In genomic region chr1:185448591-185449186, GRCh38 we compare ENCODE assay signal across 15 cellular contexts.
A peak's percentile ranks its signal among the peaks of the same experiment; 100 is the strongest.
DNase-seq lines count a peak whose midpoint lies in the region; ATAC-seq and TF ChIP-seq lines count a peak whose summit lies in the region.
"Had no signal": no experiment of that assay in that cellular context is flagged by ENCODE, and none has a peak within 500 bp of the region (broad histone marks: within the 10 kb centered on the region; RNA-seq: fewer than 3 reads in every experiment).

No MANE protein-coding gene starts in this region.

- TF ChIP-seq CTCF in vagina (IDR thresholded peaks at IDR 0.05) (no peak), coronary artery (IDR thresholded peaks at IDR 0.05) (no peak)

- TF ChIP-seq POLR2A in vagina (IDR thresholded peaks at IDR 0.05), result no peak

- no peak for ATAC-seq in GM21360 (IDR thresholded peaks at IDR 0.05; ENCODE audit: unreplicated experiment)

- intact Hi-C loops in vagina (cut with DNase I), result no loop called here

- H3K36me3 ChIP-seq in SJSA1, result no peaks in the 10 kb centered on the region
- H3K36me3 ChIP-seq in mucosa of rectum (ENCODE audit: control insufficient read depth in 2 of 2, insufficient read depth in 2 of 2, low read length in 2 of 2), result no peaks in the 10 kb centered on the region
- no peaks in the 10 kb centered on the region for H3K36me3 ChIP-seq in vagina

- H3K9me3 ChIP-seq in SJSA1 (replicated peaks) (no peaks in the 10 kb centered on the region), mucosa of rectum (ENCODE audit: control insufficient read depth in 2 of 2, low read length in 2 of 2) (no peaks in the 10 kb centered on the region), vagina (no peaks in the 10 kb centered on the region)
- H3K9me3 ChIP-seq: Caco-2 had no signal

- H3K27ac ChIP-seq in SJSA1 (peak overlapping the region; percentile 43; the same call in 1 of the 2 replicates), mucosa of rectum (ENCODE audit: low read depth in 2 of 2, low read length in 2 of 2) (peak overlapping the region; percentile 35 to 42), vagina (no peak overlapping the region), coronary artery (no peak overlapping the region)
- H3K27ac ChIP-seq: C4-2B had no signal

- H3K27me3 ChIP-seq in SJSA1 (replicated peaks) (no peaks in the 10 kb centered on the region), mucosa of rectum (ENCODE audit: control insufficient read depth in 2 of 2, insufficient read depth in 2 of 2, low read length in 2 of 2) (no peaks in the 10 kb centered on the region), vagina (no peaks in the 10 kb centered on the region)

- H3K9ac ChIP-seq in mucosa of rectum (ENCODE audit: low read depth in 1 of 2, low read length in 2 of 2), result no peak overlapping the region

- peaks cover 25% of the 10 kb centered on the region for H3K4me1 ChIP-seq in SJSA1 (replicated peaks)
- peaks cover 0 to 14% of the 10 kb centered on the region in 2 donors for H3K4me1 ChIP-seq in mucosa of rectum (ENCODE audit: control insufficient read depth in 2 of 2, insufficient read depth in 2 of 2, low read length in 2 of 2)
- H3K4me1 ChIP-seq in vagina, result no peaks in the 10 kb centered on the region
- H3K4me1 ChIP-seq: Caco-2 had no signal

- H3K4me3 ChIP-seq in SJSA1 (no peak overlapping the region), mucosa of rectum (ENCODE audit: low read length in 2 of 2) (no peak overlapping the region), vagina (no peak overlapping the region), coronary artery (no peak overlapping the region)

- DNase-seq in COLO829 (ENCODE audit: low spot score) (peak; percentile 64), SJSA1 (ENCODE audit: low read depth in 1 of 2, low spot score in 2 of 2) (peak in 1 of 2 experiments; percentile 59), fibroblast of peridontal ligament (ENCODE audit: extremely low read depth) (peak; percentile 17), vagina (ENCODE audit: extremely low spot score in 2 of 2) (no peak), coronary artery (ENCODE audit: low spot score) (no peak)
- DNase-seq in activated CD4-positive, CD25-positive, alpha-beta regulatory T cell treated with anti-CD3 and anti-CD28 coated beads, Interleukin-2, amount 50 U/mL, for 72 hours, result no peak
- DNase-seq: Caco-2, DND-41, NCI-H1417 treated with DMSO at 0.1 percent for 48 hours, NCI-H2029 treated with DMSO at 0.1 percent for 48 hours, NCI-H524, SHP77 treated with DMSO at 0.1 percent for 48 hours had no signal

Comparison
In these comparisons a context has a peak if more than half of its experiments do, and no peak if none do; other contexts are left out.
1. DNase-seq: peak in COLO829 (single experiment) and fibroblast of peridontal ligament (single experiment); none in vagina (0 of 2), coronary artery (single experiment) and activated CD4-positive, CD25-positive, alpha-beta regulatory T cell treated with anti-CD3 and anti-CD28 coated beads, Interleukin-2, amount 50 U/mL, for 72 hours (single experiment).
2. H3K27ac ChIP-seq: peak in SJSA1 (single experiment) and mucosa of rectum (2 of 2); none in vagina (single experiment) and coronary artery (0 of 2).